ENCODE assay signal across 23 cellular contexts in the genomic region with DNA sequence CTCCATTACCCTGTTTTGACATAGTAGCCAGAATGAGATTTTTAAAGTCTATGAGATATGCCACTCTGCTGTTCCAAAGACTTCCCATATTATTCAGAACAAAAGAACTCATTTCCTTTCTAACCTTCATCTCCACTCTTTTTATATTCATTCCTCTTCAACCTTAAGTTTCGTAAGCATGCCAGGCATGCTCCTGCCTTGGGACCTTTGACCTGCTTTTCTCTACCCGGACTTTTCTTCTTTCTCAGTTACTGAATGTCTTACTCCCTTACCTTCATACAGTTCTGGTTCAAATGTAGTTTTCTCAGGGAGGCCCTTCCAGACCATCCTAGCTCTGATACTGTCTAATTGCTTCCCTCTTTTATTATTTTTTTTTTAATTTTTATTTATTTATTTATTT.
"Had no signal": no experiment of that assay in that cellular context is flagged by ENCODE, and none has a peak within 500 bp of the region (broad histone marks: within the 10 kb centered on the region; RNA-seq: fewer than 3 reads in every experiment).

No MANE protein-coding gene starts in this region.

- H3K27ac ChIP-seq: SJSA1, SK-N-MC had no signal

- H3K36me3 ChIP-seq: MG63, SJSA1 had no signal

- H3K4me3 ChIP-seq: MG63, SJSA1, SK-N-MC had no signal

- ATAC-seq: HepG2 had no signal

- DNase-seq: IMR-90; Karpas-422; KG1; MG63; NCI-H1092; NCI-H1105 treated with DMSO at 0.1 percent for 48 hours; NCI-H1417 treated with DMSO at 0.1 percent for 48 hours; NCI-H146; NCI-H1694 treated with DMSO at 0.1 percent for 48 hours; NCI-H1930; NCI-H2081; NCI-H2107; NCI-H2227 treated with DMSO at 0.1 percent for 48 hours; NCI-H524; NCI-H774; NK-92 treated with Interleukin-12 subunit alpha and Interleukin-12 subunit beta, amount 100 ng/mL, for 24 hours; OCI-M1; Right ventricle myocardium superior; RPMI8226; SIG-M5 had no signal

- H3K27me3 ChIP-seq: MG63, SJSA1 had no signal

- H3K9me3 ChIP-seq: MG63, SJSA1 had no signal

- H3K4me1 ChIP-seq: SJSA1 had no signal
